16 cellular contexts compared by ENCODE assay signal in the genomic region with DNA sequence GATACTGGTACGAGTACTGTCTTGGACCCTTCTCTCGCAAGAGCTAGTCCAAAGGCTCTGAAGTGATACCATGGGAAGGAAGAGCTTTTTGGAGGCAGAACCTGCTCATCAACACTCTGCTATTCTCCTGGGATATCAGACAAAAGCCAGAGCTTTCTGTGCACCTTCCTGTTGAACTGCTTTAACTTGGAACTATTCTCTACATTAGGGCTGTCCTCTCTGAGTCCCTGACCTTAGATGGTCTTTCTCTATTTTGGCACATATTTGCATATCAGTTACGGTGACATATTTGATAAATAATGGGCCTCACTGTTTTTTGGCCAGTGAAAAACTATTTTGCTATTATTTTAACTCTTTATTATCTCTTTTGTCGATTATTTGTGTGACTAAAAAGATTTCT.
"Had no signal": no experiment of that assay in that cellular context is flagged by ENCODE, and none has a peak within 500 bp of the region (broad histone marks: within the 10 kb centered on the region; RNA-seq: fewer than 3 reads in every experiment).

No MANE protein-coding gene starts in this region.

- H3K27ac ChIP-seq: epithelial cell of prostate, esophagus muscularis mucosa, gastroesophageal sphincter, thyroid gland had no signal

- H3K9me3 Mint-ChIP-seq: effector memory CD8-positive, alpha-beta T cell; natural killer cell; neural crest cell; type B pancreatic cell had no signal

- H3K9me3 ChIP-seq: esophagus muscularis mucosa, gastroesophageal sphincter, mucosa of descending colon, sigmoid colon, thyroid gland had no signal

- H3K4me3 ChIP-seq: esophagus muscularis mucosa, gastroesophageal sphincter, mucosa of descending colon, sigmoid colon, thyroid gland had no signal

- DNase-seq: effector memory CD8-positive, alpha-beta T cell; glutamatergic neuron; kidney; left cardiac atrium; mucosa of descending colon; natural killer cell; sigmoid colon; small intestine; stimulated activated CD4-positive, alpha-beta T cell treated with anti-CD3 and anti-CD28 coated beads, Interleukin-12 subunit alpha, Interleukin-12 subunit beta, amount 100 ng/mL, for 4 hours; stimulated activated naive CD4-positive, alpha-beta T cell treated with Interleukin-2 at 50 U/mL for 16 hours had no signal

- H3K4me1 Mint-ChIP-seq: natural killer cell had no signal

- H3K36me3 ChIP-seq: esophagus muscularis mucosa, gastroesophageal sphincter, sigmoid colon, thyroid gland had no signal

- H3K27ac Mint-ChIP-seq: effector memory CD8-positive, alpha-beta T cell; natural killer cell; type B pancreatic cell had no signal

- H3K27me3 ChIP-seq: esophagus muscularis mucosa, gastroesophageal sphincter, sigmoid colon, thyroid gland had no signal

- H3K27me3 Mint-ChIP-seq: effector memory CD8-positive, alpha-beta T cell; type B pancreatic cell had no signal

- ATAC-seq: effector memory CD8-positive, alpha-beta T cell; gastroesophageal sphincter; left cardiac atrium; mucosa of descending colon; natural killer cell had no signal

- H3K4me3 Mint-ChIP-seq: effector memory CD8-positive, alpha-beta T cell; natural killer cell; neural crest cell; type B pancreatic cell had no signal

- H3K36me3 Mint-ChIP-seq: natural killer cell, type B pancreatic cell had no signal
